In genomic region chr2:68158134-68158447, GRCh38 we compare ENCODE assay signal across 8 cellular contexts. TPM values are rescaled to one million over a fixed set of nuclear protein-coding genes. Genes with fewer than 3 reads are reported as not detected.
DNase-seq lines count a peak whose midpoint lies in the region; ATAC-seq, FAIRE-seq and TF ChIP-seq lines count a peak whose summit lies in the region.

No MANE protein-coding gene starts in this region.

- H4K20me1 ChIP-seq in K562 (replicated peaks; ENCODE audit: control insufficient read depth, insufficient read depth, low read length), result no peaks in the 10 kb centered on the region

- peak overlapping the region; percentile 98 for H3K27ac ChIP-seq in K562 (ENCODE audit: extremely low read depth, low read depth, low read length)
- H3K27ac ChIP-seq in mesenchymal stem cell (ENCODE audit: low read length, poor library complexity, severe bottlenecking), result peak overlapping the region; percentile 80
- no peak overlapping the region for H3K27ac ChIP-seq in urinary bladder (ENCODE audit: low read depth)

- H3K27ac Mint-ChIP-seq in activated naive CD4-positive, alpha-beta T cell treated with anti-CD3 and anti-CD28 coated beads, Interleukin-2, amount 50 U/mL, for 24 hours, result peak overlapping the region; percentile 99

- peaks cover 0 to 13% of the 10 kb centered on the region in 2 experiments; a peak in 2 of 5 replicates for H3K4me1 ChIP-seq in K562 (replicated peaks in 1 of 2; ENCODE audit: control insufficient read depth in 2 of 2, insufficient read depth in 2 of 2, low read length in 2 of 2)
- H3K4me1 ChIP-seq in mesenchymal stem cell (ENCODE audit: control insufficient read depth, insufficient read depth, low read depth, low read length), result peaks cover 1% of the 10 kb centered on the region
- no peaks in the 10 kb centered on the region for H3K4me1 ChIP-seq in urinary bladder (ENCODE audit: insufficient read depth)

- H3K4me3 ChIP-seq in K562 (peak overlapping the region; percentile 71), mesenchymal stem cell (ENCODE audit: insufficient read depth in 1 of 2, low read depth in 1 of 2, low read length in 2 of 2) (peak overlapping the region; percentile 86 to 94), urinary bladder (ENCODE audit: low read depth, low read length) (peak overlapping the region; percentile 73)

- TF ChIP-seq EP300 in K562 (IDR thresholded peaks at IDR 0.05; ENCODE audit: low read length), result no peak

- no peak overlapping the region for H2BK120ac ChIP-seq in mesenchymal stem cell (ENCODE audit: low read depth, low read length)

- H3K27me3 Mint-ChIP-seq in activated naive CD4-positive, alpha-beta T cell treated with anti-CD3 and anti-CD28 coated beads, Interleukin-2, amount 50 U/mL, for 24 hours, result no peaks in the 10 kb centered on the region

- peak overlapping the region in 1 of 2 experiments; percentile 93 for H3K14ac ChIP-seq in mesenchymal stem cell (ENCODE audit: low read length in 2 of 2)

- H3K36me3 ChIP-seq in K562 (ENCODE audit: control insufficient read depth, insufficient read depth, low read length), result peaks cover 41% of the 10 kb centered on the region
- H3K36me3 ChIP-seq in mesenchymal stem cell (ENCODE audit: control insufficient read depth in 1 of 2, insufficient read depth in 2 of 2, low read depth in 1 of 2, low read length in 2 of 2), result peaks cover 3 to 34% of the 10 kb centered on the region in 2 experiments
- H3K36me3 ChIP-seq in urinary bladder (ENCODE audit: insufficient read depth), result peaks cover 5% of the 10 kb centered on the region

- no peak for FAIRE-seq in K562 (lab: Jason Lieb, UNC)

- TF ChIP-seq POLR2A in K562 (conservative IDR thresholded peaks at IDR 0.05), result no peak

- H3K9me1 ChIP-seq in K562 (ENCODE audit: control insufficient read depth, insufficient read depth, low read length), result no peaks in the 10 kb centered on the region

- CTCF ChIA-PET in K562 (lab: Yijun Ruan, JAX; ENCODE audit: low intra/inter-chr PET ratio), result no interaction called here

- no peak overlapping the region for H2BK15ac ChIP-seq in mesenchymal stem cell (ENCODE audit: low read depth, poor library complexity, severe bottlenecking)

- TF ChIP-seq CTCF in K562 (IDR thresholded peaks at IDR 0.05 in 2 of 3, conservative IDR thresholded peaks at IDR 0.05 in 1 of 3; ENCODE audit: insufficient read depth in 2 of 3, low read depth in 1 of 3, low read length in 3 of 3), result no peak

- H2BK5ac ChIP-seq in mesenchymal stem cell (ENCODE audit: low read depth, low read length, poor library complexity, severe bottlenecking), result no peak overlapping the region

- POLR2A ChIA-PET in K562 (lab: Yijun Ruan, JAX), result interaction anchor here (0.6 to 2.2 kb wide), 5 partner anchors 11 to 334 kb away, joined by 3 to 6 read pairs (median 5); no protein-coding TSS in a partner anchor

- H3K9ac ChIP-seq in K562 (ENCODE audit: insufficient read depth in 1 of 2, low read depth in 2 of 2, low read length in 2 of 2) (peak overlapping the region; percentile 93 to 97), mesenchymal stem cell (ENCODE audit: low read length) (peak overlapping the region; percentile 96)

- H2AK5ac ChIP-seq in mesenchymal stem cell (ENCODE audit: low read length, severe bottlenecking), result no peak overlapping the region

- peak overlapping the region; percentile 60 for H4K8ac ChIP-seq in mesenchymal stem cell (ENCODE audit: low read length)

- H3K9me3 ChIP-seq in K562 (replicated peaks; ENCODE audit: control insufficient read depth, insufficient read depth, low read depth, low read length) (no peaks in the 10 kb centered on the region), mesenchymal stem cell (ENCODE audit: control insufficient read depth, low read length) (no peaks in the 10 kb centered on the region)

- peak overlapping the region; percentile 95 for H3K4me2 ChIP-seq in K562 (ENCODE audit: insufficient read depth, low read length)
- peak overlapping the region; percentile 44 for H3K4me2 ChIP-seq in mesenchymal stem cell (ENCODE audit: low read length, poor library complexity, severe bottlenecking)

- WGBS in K562 (ENCODE audit: insufficient coverage, low coverage, missing lambda C conversion rate), result 0% methylated on average over 7 of the region's 7 CpGs
- 0% methylated on average over 6 of the region's 7 CpGs for WGBS in mesenchymal stem cell
- under 1% methylated on average over 7 of the region's 7 CpGs for WGBS in urinary bladder

- no peak for DNase-seq in activated naive CD4-positive, alpha-beta T cell treated with anti-CD3 and anti-CD28 coated beads, Interleukin-2, amount 50 U/mL, for 16 hours
- no peak for DNase-seq in K562 (ENCODE audit: extremely low read depth in 1 of 4, low spot score in 3 of 4)
- DNase-seq in mesenchymal stem cell, result no peak
- DNase-seq in cerebellar nuclear complex (lab: John Stamatoyannopoulos, UW), result no peak
- DNase-seq in CD1c-positive myeloid dendritic cell (ENCODE audit: extremely low spot score), result no peak
- no peak for DNase-seq in occipital lobe (lab: John Stamatoyannopoulos, UW)

- H3K36me3 Mint-ChIP-seq in activated naive CD4-positive, alpha-beta T cell treated with anti-CD3 and anti-CD28 coated beads, Interleukin-2, amount 50 U/mL, for 24 hours, result peaks cover 22% of the 10 kb centered on the region

- H4K91ac ChIP-seq in mesenchymal stem cell (ENCODE audit: low read length), result no peak overlapping the region

- peaks cover 21% of the 10 kb centered on the region for H3K79me1 ChIP-seq in mesenchymal stem cell (replicated peaks; ENCODE audit: low read length, poor library complexity, severe bottlenecking)

- H3K18ac ChIP-seq in mesenchymal stem cell (ENCODE audit: low read depth in 1 of 2, low read length in 2 of 2), result peak overlapping the region; percentile 86 to 92

- TSS peak; percentile 64 for BruUV-seq in K562 (replicated peaks; lab: Mats Ljungman, UMichigan)

- H3K9me3 Mint-ChIP-seq in activated naive CD4-positive, alpha-beta T cell treated with anti-CD3 and anti-CD28 coated beads, Interleukin-2, amount 50 U/mL, for 24 hours, result no peaks in the 10 kb centered on the region

- no peak overlapping the region for H3K23ac ChIP-seq in mesenchymal stem cell (ENCODE audit: low read length in 2 of 2)

- peak overlapping the region; percentile 98 for H3K4me3 Mint-ChIP-seq in activated naive CD4-positive, alpha-beta T cell treated with anti-CD3 and anti-CD28 coated beads, Interleukin-2, amount 50 U/mL, for 24 hours

- no peak overlapping the region for H2BK12ac ChIP-seq in mesenchymal stem cell (ENCODE audit: low read length in 2 of 2)

- TF ChIP-seq RAD21 in K562 (CRISPR knock-in tag; conservative IDR thresholded peaks at IDR 0.05 in 1 of 2, IDR thresholded peaks at IDR 0.05 in 1 of 2), result no peak

- in situ Hi-C loops in K562 (cut with MboI), result no loop called here

- peak overlapping the region; percentile 97 for H2AFZ ChIP-seq in K562 (ENCODE audit: low read depth, low read length)
- peak overlapping the region; percentile 77 for H2AFZ ChIP-seq in mesenchymal stem cell (ENCODE audit: low read depth, low read length)

- intact Hi-C loops in K562 (cut with micrococcal nuclease), result no loop called here

- no peak for ATAC-seq in K562

- H3K4me1 Mint-ChIP-seq in activated naive CD4-positive, alpha-beta T cell treated with anti-CD3 and anti-CD28 coated beads, Interleukin-2, amount 50 U/mL, for 24 hours, result peaks cover 52% of the 10 kb centered on the region

- H3K79me2 ChIP-seq in K562 (ENCODE audit: control insufficient read depth, insufficient read depth, low read length), result peaks cover 57% of the 10 kb centered on the region

- no peaks in the 10 kb centered on the region for H3K27me3 ChIP-seq in K562 (ENCODE audit: control insufficient read depth in 2 of 2, insufficient read depth in 2 of 2, low read length in 2 of 2)
- H3K27me3 ChIP-seq in mesenchymal stem cell (ENCODE audit: control insufficient read depth in 1 of 2, insufficient read depth in 1 of 2, low read length in 2 of 2), result no peaks in the 10 kb centered on the region

- peak overlapping the region; percentile 42 to 79 for H3K4ac ChIP-seq in mesenchymal stem cell (ENCODE audit: low read depth in 1 of 2, low read length in 2 of 2)

TF ChIP-seq in K562, 482 proteins besides CTCF, POLR2A, EP300 and RAD21 (continues in another document):
- TF ChIP-seq ZNF445 (CRISPR knock-in tag; IDR thresholded peaks at IDR 0.05; ENCODE audit: low read depth), result no peak

RNA-seq across cellular contexts. Expression of gene PNO1, which starts 0.4 kb away (rescaled TPM):
- total RNA-seq in K562 (2011; cell fraction: chromatin; rRNA removed; ENCODE audit: low replicate concordance), result 7.1 and 12.9 TPM in 2 replicates
- total RNA-seq in K562 (2011; cell fraction: nucleolus; rRNA removed), result 4.8 and 7.6 TPM in 2 replicates
- 7.8 and 12.1 TPM in 2 replicates for total RNA-seq in K562 (2011; cell fraction: nucleoplasm; rRNA removed)
- total RNA-seq in K562 (2014; rRNA removed), result 81.7 and 90.2 TPM in 2 replicates
- total RNA-seq in K562 (2014; rRNA removed; fragmentation: Illumina TruSeq; extraction: Trizol), result 41.1 and 43.8 TPM in 2 replicates
- total RNA-seq in K562 (2015; rRNA removed; fragmentation: Illumina TruSeq; extraction: Trizol), result 42.8 and 43.8 TPM in 2 replicates
- total RNA-seq in K562 (2021), result 32.5 and 33.3 TPM in 2 replicates
- polyA plus RNA-seq in K562 (2011; rRNA removed), result 14.4 and 33.7 TPM in 2 replicates
- polyA plus RNA-seq in K562 (2011; cell fraction: cytosol; rRNA removed), result 10.8 and 16.5 TPM in 2 replicates
- 4.6 and 6.9 TPM in 2 replicates for polyA plus RNA-seq in K562 (2011; cell fraction: nucleus; rRNA removed)
- 19.4 and 32.3 TPM in 2 replicates for polyA plus RNA-seq in K562 (2012)
- 48.5 and 53.1 TPM in 2 replicates for polyA plus RNA-seq in K562 (2014; fragmentation: Illumina TruSeq; extraction: Trizol)
- 10 to 100 TPM; 11.8 to 18.6 TPM for polyA plus RNA-seq in K562 (2014; fragmentation: Nextera tagmentation; extraction: Ambion mirVana)
- 53.9 and 62.5 TPM in 2 replicates for polyA plus RNA-seq in K562 (2014; rRNA removed)
- polyA minus RNA-seq in K562 (2011; rRNA and poly(A)+ RNA removed), result 7.1 and 14.0 TPM in 2 replicates
- polyA minus RNA-seq in K562 (2011; cell fraction: cytosol; rRNA and poly(A)+ RNA removed), result 3.2 and 9.5 TPM in 2 replicates
- 2.4 and 2.8 TPM in 2 replicates for polyA minus RNA-seq in K562 (2011; cell fraction: nucleus; rRNA and poly(A)+ RNA removed)
- polyA plus RNA-seq in mesenchymal stem cell (2013, experiment 1 of 2), result 15.0 TPM
- 13.8 TPM for polyA plus RNA-seq in mesenchymal stem cell (2013, experiment 2 of 2)
- 11.2 TPM for total RNA-seq in urinary bladder
- polyA plus RNA-seq in urinary bladder, result 14.3 TPM
- total RNA-seq in occipital lobe, result 15.0 TPM
